11 cellular contexts compared by ENCODE assay signal in the genomic region with DNA sequence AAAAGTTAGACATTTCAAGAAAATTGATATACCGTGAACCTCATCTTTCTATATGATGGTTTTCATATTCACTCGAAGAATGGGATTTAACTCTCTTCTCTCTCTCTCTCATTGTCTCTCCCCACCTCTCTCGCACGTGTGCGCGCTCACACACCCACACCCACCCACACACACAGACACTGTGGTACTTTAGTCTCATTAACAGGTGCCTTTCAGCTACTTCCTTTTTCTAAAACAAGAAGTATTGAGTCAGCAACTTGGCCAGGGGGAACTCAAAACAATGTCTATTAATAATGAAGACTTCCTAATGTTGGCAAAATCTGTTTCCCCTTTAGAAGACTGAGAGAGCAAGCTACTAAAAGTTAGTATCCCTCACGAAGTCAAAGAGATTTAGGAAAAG.
DNase-seq lines count a peak whose midpoint lies in the region; ATAC-seq and TF ChIP-seq lines count a peak whose summit lies in the region.
"Had no signal": no experiment of that assay in that cellular context is flagged by ENCODE, and none has a peak within 500 bp of the region (broad histone marks: within the 10 kb centered on the region; RNA-seq: fewer than 3 reads in every experiment).

No MANE protein-coding gene starts in this region.

- peaks cover 26% of the 10 kb centered on the region for H3K4me1 Mint-ChIP-seq in activated naive CD8-positive, alpha-beta T cell treated with anti-CD3 and anti-CD28 coated beads, Interleukin-2, amount 50 U/mL, for 24 hours
- H3K4me1 Mint-ChIP-seq in endothelial cell (ENCODE audit: unreplicated experiment), result peaks cover 12% of the 10 kb centered on the region
- H3K4me1 Mint-ChIP-seq in activated CD4-positive, alpha-beta memory T cell treated with anti-CD3 and anti-CD28 coated beads, Interleukin-2, amount 10 ng/mL, durations not matched to agents 7 days and 5 days, result peaks cover 24% of the 10 kb centered on the region

- no peaks in the 10 kb centered on the region for H3K27me3 ChIP-seq in HAP-1 (ENCODE audit: low read depth)

- TF ChIP-seq CTCF in GM13976 (IDR thresholded peaks at IDR 0.05; ENCODE audit: borderline replicate concordance, control extremely low read depth, extremely low read depth, insufficient read depth, missing control alignments) (no peak), endothelial cell (IDR thresholded peaks at IDR 0.05; ENCODE audit: unreplicated experiment) (no peak)

- POLR2A ChIA-PET in activated CD4-positive, alpha-beta memory T cell treated with anti-CD3 and anti-CD28 coated beads, Interleukin-2, amount 10 ng/mL, durations not matched to agents 7 days and 5 days (lab: Charles Lee), result no interaction called here

- no peaks in the 10 kb centered on the region for H3K36me3 Mint-ChIP-seq in activated naive CD8-positive, alpha-beta T cell treated with anti-CD3 and anti-CD28 coated beads, Interleukin-2, amount 50 U/mL, for 24 hours (ENCODE audit: low read depth)
- no peaks in the 10 kb centered on the region for H3K36me3 Mint-ChIP-seq in endothelial cell (ENCODE audit: low read depth, unreplicated experiment)
- H3K36me3 Mint-ChIP-seq in activated CD4-positive, alpha-beta memory T cell treated with anti-CD3 and anti-CD28 coated beads, Interleukin-2, amount 10 ng/mL, durations not matched to agents 7 days and 5 days (ENCODE audit: low read depth), result no peaks in the 10 kb centered on the region

- in situ Hi-C loops in HAP-1 (cut with MboI; ENCODE audit: low sequenced_read_pairs), result no loop called here
- in situ Hi-C loops in GM13976 (cut with MboI; ENCODE audit: low sequenced_read_pairs, unreplicated experiment), result no loop called here

- CTCF ChIA-PET in activated CD4-positive, alpha-beta memory T cell treated with anti-CD3 and anti-CD28 coated beads, Interleukin-2, amount 10 ng/mL, durations not matched to agents 7 days and 5 days (lab: Charles Lee), result no interaction called here

- DNase-seq in CD1c-positive myeloid dendritic cell (ENCODE audit: extremely low spot score), result peak; percentile 90
- DNase-seq in activated naive CD8-positive, alpha-beta T cell treated with anti-CD3 and anti-CD28 coated beads, Interleukin-2, amount 50 U/mL, for 24 hours, result no peak
- DNase-seq in HAP-1 (ENCODE audit: low spot score in 2 of 2), result no peak
- no peak for DNase-seq in GM13976 (ENCODE audit: low spot score)
- no peak for DNase-seq in endothelial cell (ENCODE audit: low spot score)
- DNase-seq in activated CD4-positive, alpha-beta memory T cell treated with anti-CD3 and anti-CD28 coated beads, Interleukin-2, amount 10 ng/mL, durations not matched to agents 7 days and 5 days, result no peak
- DNase-seq: DMS 273 treated with DMSO at 0.1 percent for 48 hours; NCI-H2081 treated with DMSO at 0.1 percent for 48 hours; stimulated activated CD4-positive, alpha-beta T cell treated with anti-CD3 and anti-CD28 coated beads, Interleukin-4, amount 100 ng/mL, for 24 hours had no signal

- no peaks in the 10 kb centered on the region for H3K4me1 ChIP-seq in HAP-1

- no peaks in the 10 kb centered on the region for H3K9me3 Mint-ChIP-seq in activated naive CD8-positive, alpha-beta T cell treated with anti-CD3 and anti-CD28 coated beads, Interleukin-2, amount 50 U/mL, for 24 hours
- H3K9me3 Mint-ChIP-seq in endothelial cell (ENCODE audit: unreplicated experiment), result no peaks in the 10 kb centered on the region
- H3K9me3 Mint-ChIP-seq in activated CD4-positive, alpha-beta memory T cell treated with anti-CD3 and anti-CD28 coated beads, Interleukin-2, amount 10 ng/mL, durations not matched to agents 7 days and 5 days, result no peaks in the 10 kb centered on the region

- ATAC-seq in GM19452 (IDR thresholded peaks at IDR 0.05; ENCODE audit: unreplicated experiment) (peak; percentile 67), HG03175 (IDR thresholded peaks at IDR 0.05; ENCODE audit: unreplicated experiment) (peak; percentile 88)
- no peak for ATAC-seq in activated naive CD8-positive, alpha-beta T cell treated with anti-CD3 and anti-CD28 coated beads, Interleukin-2, amount 50 U/mL, for 24 hours

- no peak overlapping the region for H3K4me3 ChIP-seq in HAP-1

- H3K9me3 ChIP-seq in HAP-1, result no peaks in the 10 kb centered on the region

- H3K27ac Mint-ChIP-seq in activated naive CD8-positive, alpha-beta T cell treated with anti-CD3 and anti-CD28 coated beads, Interleukin-2, amount 50 U/mL, for 24 hours, result peak overlapping the region; percentile 69
- H3K27ac Mint-ChIP-seq in endothelial cell (ENCODE audit: unreplicated experiment), result no peak overlapping the region
- no peak overlapping the region for H3K27ac Mint-ChIP-seq in activated CD4-positive, alpha-beta memory T cell treated with anti-CD3 and anti-CD28 coated beads, Interleukin-2, amount 10 ng/mL, durations not matched to agents 7 days and 5 days

- peaks cover 30% of the 10 kb centered on the region for H3K27me3 Mint-ChIP-seq in activated naive CD8-positive, alpha-beta T cell treated with anti-CD3 and anti-CD28 coated beads, Interleukin-2, amount 50 U/mL, for 24 hours
- H3K27me3 Mint-ChIP-seq in endothelial cell (ENCODE audit: unreplicated experiment), result no peaks in the 10 kb centered on the region
- H3K27me3 Mint-ChIP-seq in activated CD4-positive, alpha-beta memory T cell treated with anti-CD3 and anti-CD28 coated beads, Interleukin-2, amount 10 ng/mL, durations not matched to agents 7 days and 5 days, result peaks cover 49% of the 10 kb centered on the region

- no peaks in the 10 kb centered on the region for H3K36me3 ChIP-seq in HAP-1 (replicated peaks)

- no peak overlapping the region for H3K4me3 Mint-ChIP-seq in activated naive CD8-positive, alpha-beta T cell treated with anti-CD3 and anti-CD28 coated beads, Interleukin-2, amount 50 U/mL, for 24 hours
- no peak overlapping the region for H3K4me3 Mint-ChIP-seq in endothelial cell (ENCODE audit: unreplicated experiment)
- H3K4me3 Mint-ChIP-seq in activated CD4-positive, alpha-beta memory T cell treated with anti-CD3 and anti-CD28 coated beads, Interleukin-2, amount 10 ng/mL, durations not matched to agents 7 days and 5 days, result no peak overlapping the region
